ENCODE assay signal across 9 cellular contexts in genomic region chr3:132180337-132180791, GRCh38.
DNase-seq lines count a peak whose midpoint lies in the region; ATAC-seq and TF ChIP-seq lines count a peak whose summit lies in the region.
"Had no signal": no experiment of that assay in that cellular context is flagged by ENCODE, and none has a peak within 500 bp of the region (broad histone marks: within the 10 kb centered on the region; RNA-seq: fewer than 3 reads in every experiment).

No MANE protein-coding gene starts in this region.

- H4K20me1 ChIP-seq in PC-9 (ENCODE audit: insufficient read depth) (no peaks in the 10 kb centered on the region), neural cell (ENCODE audit: insufficient read depth) (no peaks in the 10 kb centered on the region)

- no peak overlapping the region for H3K27ac Mint-ChIP-seq in CD8-positive, alpha-beta T cell
- no peak overlapping the region for H3K27ac Mint-ChIP-seq in endothelial cell (ENCODE audit: unreplicated experiment)
- H3K27ac Mint-ChIP-seq: natural killer cell had no signal

- no peaks in the 10 kb centered on the region for H3K9me3 Mint-ChIP-seq in CD8-positive, alpha-beta T cell
- H3K9me3 Mint-ChIP-seq in endothelial cell (ENCODE audit: unreplicated experiment) = no peaks in the 10 kb centered on the region
- H3K9me3 Mint-ChIP-seq: natural killer cell had no signal

- H3K4me2 ChIP-seq in PC-9 (peak overlapping the region; percentile 2; the same call in 1 of the 2 replicates), neural cell (ENCODE audit: low read length) (no peak overlapping the region)

- no peaks in the 10 kb centered on the region for H3K36me3 ChIP-seq in CD8-positive, alpha-beta T cell (ENCODE audit: insufficient read depth, low read length)
- no peaks in the 10 kb centered on the region for H3K36me3 ChIP-seq in PC-9 (ENCODE audit: low read depth)
- H3K36me3 ChIP-seq in neural cell (ENCODE audit: insufficient read depth, low read length) = no peaks in the 10 kb centered on the region

- POLR2A ChIA-PET in CD8-positive, alpha-beta T cell (lab: Charles Lee) = no interaction called here
- POLR2A ChIA-PET in PC-9 (lab: Charles Lee; ENCODE audit: unreplicated experiment) = no interaction called here

- no peak for TF ChIP-seq EP300 in neural cell (conservative IDR thresholded peaks at IDR 0.05; ENCODE audit: poor library complexity, severe bottlenecking)

- TF ChIP-seq RAD21 in neural cell (conservative IDR thresholded peaks at IDR 0.05) = peak; percentile 86

- intact Hi-C loops in CD8-positive, alpha-beta T cell (cut with DNase I, micrococcal nuclease) = loop anchor here in 1 of 2 experiments (2.0 to 5.0 kb wide), 2 partner anchors 386 to 1148 kb away; no protein-coding TSS in a partner anchor
- intact Hi-C loops in PC-9 (cut with micrococcal nuclease; ENCODE audit: unreplicated experiment) = loop anchor here (1.0 to 10.0 kb wide), 5 partner anchors 142 to 1146 kb away; no protein-coding TSS in a partner anchor

- DNase-seq in CD8-positive, alpha-beta T cell = no peak
- DNase-seq in LNCaP clone FGC (ENCODE audit: low read depth) (peak; percentile 98), PC-9 (peak; percentile 45 to 84), endothelial cell (ENCODE audit: low spot score) (peak; percentile 31)
- DNase-seq in activated naive CD4-positive, alpha-beta T cell treated with Interleukin-2 at 50 U/mL for 16 hours = no peak
- DNase-seq: natural killer cell had no signal

- no peak overlapping the region for H3K9ac ChIP-seq in neural cell (ENCODE audit: low read length)

- H3K27ac ChIP-seq in CD8-positive, alpha-beta T cell (ENCODE audit: low read depth, low read length) = no peak overlapping the region
- H3K27ac ChIP-seq in PC-9 (no peak overlapping the region; the same call in 1 of the 2 replicates), neural cell (ENCODE audit: low read length) (no peak overlapping the region)

- H3F3A ChIP-seq in PC-9 (ENCODE audit: insufficient read depth, low read depth) = peaks cover 5% of the 10 kb centered on the region; the same call in 1 of the 2 replicates
- no peaks in the 10 kb centered on the region for H3F3A ChIP-seq in neural cell (ENCODE audit: insufficient read depth, low read length, poor library complexity, severe bottlenecking)

- no peaks in the 10 kb centered on the region for H3K9me3 ChIP-seq in CD8-positive, alpha-beta T cell (ENCODE audit: low read length)
- H3K9me3 ChIP-seq in PC-9 (ENCODE audit: insufficient read depth, low read depth) (no peaks in the 10 kb centered on the region; the same call in 1 of the 2 replicates), neural cell (ENCODE audit: low read length) (no peaks in the 10 kb centered on the region)

- no peak for ATAC-seq in CD8-positive, alpha-beta T cell
- peak; percentile 60 for ATAC-seq in GM18909 (IDR thresholded peaks at IDR 0.05; ENCODE audit: poor library complexity, unreplicated experiment)
- no peak for ATAC-seq in GM19023 (IDR thresholded peaks at IDR 0.05; ENCODE audit: unreplicated experiment)

- H3K27me3 Mint-ChIP-seq in CD8-positive, alpha-beta T cell (ENCODE audit: low read depth) = no peaks in the 10 kb centered on the region
- no peaks in the 10 kb centered on the region for H3K27me3 Mint-ChIP-seq in endothelial cell (ENCODE audit: unreplicated experiment)

- no peaks in the 10 kb centered on the region for H3K9me2 ChIP-seq in PC-9 (ENCODE audit: insufficient read depth)
- H3K9me2 ChIP-seq in neural cell (ENCODE audit: insufficient read depth, low read length) = no peaks in the 10 kb centered on the region

- H3K36me3 Mint-ChIP-seq in CD8-positive, alpha-beta T cell = no peaks in the 10 kb centered on the region
- H3K36me3 Mint-ChIP-seq in endothelial cell (ENCODE audit: low read depth, unreplicated experiment) = no peaks in the 10 kb centered on the region
- H3K36me3 Mint-ChIP-seq: natural killer cell had no signal

- H2AFZ ChIP-seq in PC-9 = no peak overlapping the region
- H2AFZ ChIP-seq in neural cell (ENCODE audit: low read depth, low read length) = no peak overlapping the region

- no TSS peak for BruUV-seq in PC-9 (replicated peaks; lab: Mats Ljungman, UMichigan)

- no peaks in the 10 kb centered on the region for H3K27me3 ChIP-seq in CD8-positive, alpha-beta T cell (ENCODE audit: insufficient read depth, low read length)
- H3K27me3 ChIP-seq in PC-9 (ENCODE audit: insufficient read depth, low read depth) (no peaks in the 10 kb centered on the region), neural cell (ENCODE audit: insufficient read depth, low read depth, low read length) (no peaks in the 10 kb centered on the region)

- no peak overlapping the region for H3K4me3 Mint-ChIP-seq in CD8-positive, alpha-beta T cell
- no peak overlapping the region for H3K4me3 Mint-ChIP-seq in endothelial cell (ENCODE audit: unreplicated experiment)
- H3K4me3 Mint-ChIP-seq: natural killer cell had no signal

- CTCF ChIA-PET in CD8-positive, alpha-beta T cell (lab: Charles Lee) = interaction anchor here (0.9 to 1.3 kb wide), 2 partner anchors 11 to 15 kb away, joined by 3 read pairs; no protein-coding TSS in a partner anchor
- CTCF ChIA-PET in PC-9 (lab: Charles Lee) = interaction anchor here (0.9 to 1.1 kb wide), 2 partner anchors 45 to 142 kb away, joined by 3 to 6 read pairs; no protein-coding TSS in a partner anchor

- peaks cover 5% of the 10 kb centered on the region for H3K4me1 Mint-ChIP-seq in CD8-positive, alpha-beta T cell (ENCODE audit: low read depth)
- H3K4me1 Mint-ChIP-seq in endothelial cell (ENCODE audit: unreplicated experiment) = peaks cover 7% of the 10 kb centered on the region

- peak; percentile 30 for TF ChIP-seq CTCF in CD8-positive, alpha-beta T cell (IDR thresholded peaks at IDR 0.05)
- TF ChIP-seq CTCF in LNCaP clone FGC (IDR thresholded peaks at IDR 0.05; ENCODE audit: control insufficient read depth, extremely low read depth, insufficient read depth) (peak; percentile 68), PC-9 (conservative IDR thresholded peaks at IDR 0.05) (peak; percentile 80), endothelial cell (IDR thresholded peaks at IDR 0.05; ENCODE audit: unreplicated experiment) (peak; percentile 57), neural cell (IDR thresholded peaks at IDR 0.05; ENCODE audit: poor library complexity, severe bottlenecking) (peak; percentile 83)

- no peaks in the 10 kb centered on the region for H3K4me1 ChIP-seq in CD8-positive, alpha-beta T cell (ENCODE audit: insufficient read depth, low read length)
- H3K4me1 ChIP-seq in PC-9 (replicated peaks; ENCODE audit: insufficient read depth) = peaks cover 10% of the 10 kb centered on the region; the same call in 1 of the 2 replicates

- no peak overlapping the region for H3K4me3 ChIP-seq in CD8-positive, alpha-beta T cell (ENCODE audit: low read depth, low read length)
- H3K4me3 ChIP-seq in LNCaP clone FGC (ENCODE audit: low read depth, low read length) (no peak overlapping the region), PC-9 (no peak overlapping the region), neural cell (ENCODE audit: low read length) (no peak overlapping the region)

- H3K79me2 ChIP-seq in PC-9 (ENCODE audit: low read depth) (no peaks in the 10 kb centered on the region), neural cell (replicated peaks; ENCODE audit: insufficient read depth, low read length) (no peaks in the 10 kb centered on the region)

TF ChIP-seq in neural cell, 6 proteins besides CTCF, POLR2A, EP300 and RAD21:
- TF ChIP-seq SMC3 (conservative IDR thresholded peaks at IDR 0.05; ENCODE audit: poor library complexity) (peak; percentile 87), POLR2AphosphoS5 (IDR thresholded peaks at IDR 0.05) (no peak)

Comparison
In these comparisons a context has a peak if more than half of its experiments do, and no peak if none do; other contexts are left out.
1. DNase-seq: peak in LNCaP clone FGC (single experiment), PC-9 (2 of 2) and endothelial cell (single experiment); none in CD8-positive, alpha-beta T cell (0 of 7) and activated naive CD4-positive, alpha-beta T cell treated with Interleukin-2 at 50 U/mL for 16 hours (single experiment).
2. CTCF ChIP-seq: peak in every context shown above with its lines; median percentile 83 in neural cell; 80 in PC-9; 68 in LNCaP clone FGC; 57 in endothelial cell; 30 in CD8-positive, alpha-beta T cell.